ENCODE assay signal across 21 cellular contexts in genomic region chr18:53551868-53552426, GRCh38.
"Had no signal": no experiment of that assay in that cellular context is flagged by ENCODE, and none has a peak within 500 bp of the region (broad histone marks: within the 10 kb centered on the region; RNA-seq: fewer than 3 reads in every experiment).

No MANE protein-coding gene starts in this region.

- H3K27me3 ChIP-seq: foreskin keratinocyte, tibial artery, vagina had no signal

- H3K36me3 Mint-ChIP-seq: activated naive CD8-positive, alpha-beta T cell; brain; immature natural killer cell; memory B cell; natural killer cell treated with Interleukin-12 subunit alpha and Interleukin-12 subunit beta and Interleukin-15 and Interleukin-18, amount 100 ng/mL, for 72 hours; stimulated activated memory B cell treated with anti-CD40 and anti-IgM and Interleukin-4, amounts not matched to agents 10 μg/mL and 1 μg/mL and 100 μg/mL, for 72 hours had no signal

- H3K27me3 Mint-ChIP-seq: activated naive CD8-positive, alpha-beta T cell; brain; central memory CD8-positive, alpha-beta T cell; memory B cell; natural killer cell treated with Interleukin-12 subunit alpha and Interleukin-12 subunit beta and Interleukin-15 and Interleukin-18, amount 100 ng/mL, for 72 hours; stimulated activated memory B cell treated with anti-CD40 and anti-IgM and Interleukin-4, amounts not matched to agents 10 μg/mL and 1 μg/mL and 100 μg/mL, for 72 hours had no signal

- DNase-seq: activated CD4-positive, alpha-beta T cell treated with anti-CD3 and anti-CD28 coated beads for 4 hours; activated CD8-positive, alpha-beta memory T cell treated with anti-CD3 and anti-CD28 coated beads, Interleukin-2, amount 50 U/mL, for 4 hours; activated CD8-positive, alpha-beta T cell treated with anti-CD3 and anti-CD28 coated beads, Interleukin-2, amount 10 ng/mL, durations not matched to agents 7 days and 5 days; activated gamma-delta T cell treated with Interleukin-2 at 50 U/mL for 16 hours; amniotic stem cell; effector memory CD4-positive, alpha-beta T cell; foreskin keratinocyte; immature natural killer cell; psoas muscle; stimulated activated CD4-positive, alpha-beta T cell treated with anti-CD3 and anti-CD28 coated beads, Interleukin-2, amount 100 ng/mL, for 48 hours; tibial artery; WERI-Rb-1 had no signal

- H3K4me1 Mint-ChIP-seq: central memory CD8-positive, alpha-beta T cell; immature natural killer cell; memory B cell; stimulated activated memory B cell treated with anti-CD40 and anti-IgM and Interleukin-4, amounts not matched to agents 10 μg/mL and 1 μg/mL and 100 μg/mL, for 72 hours had no signal

- H3K4me3 Mint-ChIP-seq: activated CD8-positive, alpha-beta T cell treated with anti-CD3 and anti-CD28 coated beads, Interleukin-2, amount 10 ng/mL, durations not matched to agents 7 days and 5 days; activated naive CD8-positive, alpha-beta T cell; brain; central memory CD8-positive, alpha-beta T cell; immature natural killer cell; memory B cell; natural killer cell treated with Interleukin-12 subunit alpha and Interleukin-12 subunit beta and Interleukin-15 and Interleukin-18, amount 100 ng/mL, for 72 hours; stimulated activated memory B cell treated with anti-CD40 and anti-IgM and Interleukin-4, amounts not matched to agents 10 μg/mL and 1 μg/mL and 100 μg/mL, for 72 hours; T-helper 1 cell treated with Interleukin-12 subunit alpha and Interleukin-12 subunit beta and Interleukin-4 antibody, amounts not matched to agents 30 μg/mL and 1 μg/mL, for 36 hours had no signal

- H3K36me3 ChIP-seq: tibial artery, vagina, WERI-Rb-1 had no signal

- H3K9me3 Mint-ChIP-seq: T-helper 1 cell treated with Interleukin-12 subunit alpha and Interleukin-12 subunit beta and Interleukin-4 antibody, amounts not matched to agents 30 μg/mL and 1 μg/mL, for 36 hours had no signal

- ATAC-seq: activated CD8-positive, alpha-beta T cell treated with anti-CD3 and anti-CD28 coated beads, Interleukin-2, amount 10 ng/mL, durations not matched to agents 7 days and 5 days; foreskin keratinocyte; left lobe of liver; natural killer cell treated with Interleukin-12 subunit alpha and Interleukin-12 subunit beta and Interleukin-15 and Interleukin-18, amount 100 ng/mL, for 72 hours; psoas muscle; stimulated activated memory B cell treated with anti-CD40 and anti-IgM and Interleukin-4, amounts not matched to agents 10 μg/mL and 1 μg/mL and 100 μg/mL, for 72 hours had no signal

- H3K27ac Mint-ChIP-seq: activated CD8-positive, alpha-beta T cell treated with anti-CD3 and anti-CD28 coated beads, Interleukin-2, amount 10 ng/mL, durations not matched to agents 7 days and 5 days; activated naive CD8-positive, alpha-beta T cell; immature natural killer cell; memory B cell; natural killer cell treated with Interleukin-12 subunit alpha and Interleukin-12 subunit beta and Interleukin-15 and Interleukin-18, amount 100 ng/mL, for 72 hours; stimulated activated memory B cell treated with anti-CD40 and anti-IgM and Interleukin-4, amounts not matched to agents 10 μg/mL and 1 μg/mL and 100 μg/mL, for 72 hours; T-helper 1 cell treated with Interleukin-12 subunit alpha and Interleukin-12 subunit beta and Interleukin-4 antibody, amounts not matched to agents 30 μg/mL and 1 μg/mL, for 36 hours had no signal

- H3K4me3 ChIP-seq: psoas muscle, tibial artery, vagina had no signal

- H3K4me1 ChIP-seq: foreskin keratinocyte, psoas muscle, tibial artery, vagina had no signal

- H3K9me3 ChIP-seq: psoas muscle, tibial artery, vagina had no signal

- H3K27ac ChIP-seq: foreskin keratinocyte, psoas muscle, tibial artery, vagina, WERI-Rb-1 had no signal
